In genomic region chr1:37999434-38000232, GRCh38 we compare ENCODE assay signal across 8 cellular contexts. TPM values are rescaled to one million over a fixed set of nuclear protein-coding genes. Genes with fewer than 3 reads are reported as not detected.
A peak's percentile ranks its signal among the peaks of the same experiment; 100 is the strongest.
DNase-seq lines count a peak whose midpoint lies in the region; ATAC-seq and TF ChIP-seq lines count a peak whose summit lies in the region.

No MANE protein-coding gene starts in this region.

- no peaks in the 10 kb centered on the region for H3K9me3 ChIP-seq in upper lobe of left lung

- H3K36me3 ChIP-seq in upper lobe of left lung, result peaks cover 0 to 21% (median 7%) of the 10 kb centered on the region in 4 donors

- TF ChIP-seq EP300 in upper lobe of left lung (IDR thresholded peaks at IDR 0.05), result peak in 1 of 4 donors; percentile 55

- no peak overlapping the region for H3K4me3 ChIP-seq in upper lobe of left lung

- H3K27ac ChIP-seq in cingulate gyrus (ENCODE audit: low read depth, low read length), result peak overlapping the region; percentile 83
- H3K27ac ChIP-seq in upper lobe of left lung, result peak overlapping the region; percentile 79 to 92 (median 90)

- TF ChIP-seq POLR2A in upper lobe of left lung (IDR thresholded peaks at IDR 0.05), result peak in 1 of 4 donors; percentile 55

- TF ChIP-seq CTCF in upper lobe of left lung (IDR thresholded peaks at IDR 0.05), result no peak

- ATAC-seq in upper lobe of left lung (ENCODE audit: low FRiP score in 2 of 2) (peak; percentile 16 to 35), GM19463 (IDR thresholded peaks at IDR 0.05; ENCODE audit: unreplicated experiment) (no peak), HG03469 (IDR thresholded peaks at IDR 0.05; ENCODE audit: unreplicated experiment) (no peak), GM19035 (IDR thresholded peaks at IDR 0.05; ENCODE audit: unreplicated experiment) (no peak)

- WGBS in upper lobe of left lung, 2 donors, result 9 to 12% methylated on average over 8 to 9 of the region's 9 CpGs

- no peaks in the 10 kb centered on the region for H3K27me3 ChIP-seq in upper lobe of left lung

- H3K4me1 ChIP-seq in upper lobe of left lung, result peaks cover 62 to 96% (median 80%) of the 10 kb centered on the region in 4 donors

- DNase-seq in DMS53 (lab: John Stamatoyannopoulos, UW), result peak; percentile 79
- peak; percentile 93 for DNase-seq in OCI-M1 (lab: John Stamatoyannopoulos, UW)
- peak; percentile 27 for DNase-seq in medulla oblongata (ENCODE audit: extremely low spot score)
- DNase-seq in upper lobe of left lung, result peak in 1 of 2 donors; percentile 76

RNA-seq across cellular contexts. Expression of gene FHL3, which starts 5.7 kb away (rescaled TPM):
- 10 to 100 TPM in 5 of 6 donors, 1 to 10 TPM in 1; 9.5 to 25.8 (median 18.6) TPM for total RNA-seq in upper lobe of left lung

RNA-seq across cellular contexts. Expression of gene SF3A3, which starts 9.8 kb away (rescaled TPM):
- 10 to 100 TPM; 36.5 to 80.7 (median 42.8) TPM for total RNA-seq in upper lobe of left lung

RNA-seq across cellular contexts. Expression of gene UTP11, which starts 12.9 kb away (rescaled TPM):
- total RNA-seq in upper lobe of left lung, result 10 to 100 TPM in 5 of 6 donors, 1 to 10 TPM in 1; 8.4 to 53.4 (median 25.4) TPM

RNA-seq across cellular contexts. Expression of gene POU3F1, which starts 47.0 kb away (rescaled TPM):
- 1 to 10 TPM in 1 of 6 donors, under 1 TPM in 1, not detected in 4; 0.40 to 1.0 TPM for total RNA-seq in upper lobe of left lung

RNA-seq across cellular contexts. Expression of gene INPP5B, which starts 52.8 kb away (rescaled TPM):
- total RNA-seq in upper lobe of left lung, result 100 to 1,000 TPM in 1 of 6 donors, 10 to 100 TPM in 5; 25.8 to 201 (median 44.1) TPM

Comparison
In these comparisons a context has a peak if more than half of its experiments do, and no peak if none do; other contexts are left out.
1. ATAC-seq: peak in upper lobe of left lung (2 of 2); none in GM19463 (single experiment), HG03469 (single experiment) and GM19035 (single experiment).